Comparison of ENCODE assay signal across 8 cellular contexts in the genomic region with DNA sequence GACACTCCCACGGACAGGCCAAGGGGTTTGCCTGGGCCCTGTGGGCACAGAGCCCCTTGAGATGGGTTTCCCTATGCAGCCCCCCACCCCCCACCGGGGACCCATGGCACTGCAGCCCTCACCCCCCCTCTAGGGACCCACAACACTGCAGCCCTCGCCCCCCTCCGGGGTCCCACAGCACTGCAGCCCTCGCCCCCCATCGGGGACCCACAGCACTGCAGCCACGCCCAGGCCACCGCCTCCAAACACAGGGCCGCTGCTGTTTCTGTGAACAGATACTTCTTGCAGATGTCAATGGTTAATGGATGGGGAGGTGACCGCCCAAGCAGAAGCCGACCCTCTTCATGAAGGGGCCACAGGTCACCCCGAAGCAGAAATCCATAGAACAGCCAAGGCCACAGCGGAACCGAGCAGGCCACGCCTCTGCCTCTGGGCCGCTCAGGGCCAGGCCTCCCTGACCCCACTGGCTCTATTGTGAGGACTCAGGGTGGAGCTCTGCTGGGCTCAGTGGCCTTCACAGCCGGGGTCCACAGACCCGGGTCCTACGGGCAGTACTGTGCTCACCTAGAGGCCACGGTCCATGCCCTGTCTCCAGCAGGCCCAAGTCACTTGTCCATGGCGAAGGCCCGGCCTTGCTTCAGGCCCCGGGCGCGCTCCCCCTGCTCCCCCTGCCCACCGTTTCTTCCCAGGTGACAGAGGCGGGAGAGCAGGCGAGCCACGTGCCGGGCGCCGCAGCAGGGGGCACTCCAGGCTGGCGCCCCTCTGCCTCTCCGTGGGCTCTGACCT. TPM values are rescaled to one million over a fixed set of nuclear protein-coding genes. Genes with fewer than 3 reads are reported as not detected.
DNase-seq lines count a peak whose midpoint lies in the region; ATAC-seq and TF ChIP-seq lines count a peak whose summit lies in the region.

No MANE protein-coding gene starts in this region.

- POLR2A ChIA-PET in WTC11 (lab: Charles Lee): no interaction called here

- peak overlapping the region; percentile 73 to 93 (median 84) for H3K27ac ChIP-seq in spleen

- CTCF ChIA-PET in WTC11 (lab: Charles Lee): interaction anchor here (1.0 to 5.0 kb wide), 13 partner anchors 9 to 588 kb away, joined by 3 to 47 read pairs (median 4); no protein-coding TSS in a partner anchor

- no peaks in the 10 kb centered on the region for H3K9me3 ChIP-seq in spleen

- WGBS in spleen, 5 donors: 61 to 73% (median 69%) methylated on average over 22 to 34 of the region's 34 CpGs

- TF ChIP-seq CTCF in WTC11 (IDR thresholded peaks at IDR 0.05) (no peak), spleen (IDR thresholded peaks at IDR 0.05 in 8 of 11, conservative IDR thresholded peaks at IDR 0.05 in 3 of 11) (peak in 1 of 11 experiments; percentile 9)

- intact Hi-C loops in spleen (cut with DNase I; ENCODE audit: low total_unique reads): loop anchor here (2.0 kb wide), 1 partner anchor 147 kb away; no protein-coding TSS in a partner anchor

- H3K36me3 Mint-ChIP-seq in WTC11: no peaks in the 10 kb centered on the region; the same call in 1 of the 2 replicates
- H3K36me3 Mint-ChIP-seq in activated naive CD4-positive, alpha-beta T cell treated with anti-CD3 and anti-CD28 coated beads, Interleukin-2, amount 50 U/mL, for 72 hours: no peaks in the 10 kb centered on the region

- ATAC-seq in WTC11 (no peak), GM21786 (IDR thresholded peaks at IDR 0.05; ENCODE audit: unreplicated experiment) (no peak)
- no peak for ATAC-seq in activated naive CD4-positive, alpha-beta T cell treated with anti-CD3 and anti-CD28 coated beads, Interleukin-2, amount 50 U/mL, for 72 hours

- no peaks in the 10 kb centered on the region for H3K9me3 Mint-ChIP-seq in WTC11
- no peaks in the 10 kb centered on the region for H3K9me3 Mint-ChIP-seq in activated naive CD4-positive, alpha-beta T cell treated with anti-CD3 and anti-CD28 coated beads, Interleukin-2, amount 50 U/mL, for 72 hours

- H3K27me3 Mint-ChIP-seq in WTC11 (ENCODE audit: low read depth): no peaks in the 10 kb centered on the region

- H3K4me3 ChIP-seq in H7 (ENCODE audit: insufficient read depth, low read depth, low read length) (no peak overlapping the region), spleen (no peak overlapping the region)

- peaks cover 25% of the 10 kb centered on the region for H3K4me1 Mint-ChIP-seq in WTC11

- no peak for TF ChIP-seq POLR2A in spleen (IDR thresholded peaks at IDR 0.05)

- H3K27me3 ChIP-seq in H7 (ENCODE audit: control insufficient read depth, insufficient read depth, low read length) (no peaks in the 10 kb centered on the region; the same call in 1 of the 2 replicates), spleen (replicated peaks in 1 of 7) (no peaks in the 10 kb centered on the region)

- H3K36me3 ChIP-seq in H7 (replicated peaks; ENCODE audit: control insufficient read depth, insufficient read depth, low read length): no peaks in the 10 kb centered on the region
- no peaks in the 10 kb centered on the region for H3K36me3 ChIP-seq in spleen

- no peak overlapping the region for H3K4me3 Mint-ChIP-seq in WTC11

- DNase-seq in H7: peak; percentile 68
- no peak for DNase-seq in WTC11 (ENCODE audit: low spot score)
- DNase-seq in iPS-NIHi7 (ENCODE audit: extremely low spot score): peak; percentile 4
- DNase-seq in spleen: peak; percentile 85
- DNase-seq in activated naive CD4-positive, alpha-beta T cell treated with anti-CD3 and anti-CD28 coated beads, Interleukin-2, amount 50 U/mL, for 72 hours (ENCODE audit: low spot score in 2 of 2): no peak
- DNase-seq in occipital lobe (lab: John Stamatoyannopoulos, UW): no peak
- DNase-seq in dermis blood vessel endothelial cell: no peak

- H3K4me1 ChIP-seq in spleen: peaks cover 36 to 74% (median 58%) of the 10 kb centered on the region in 6 donors

- H3K27ac Mint-ChIP-seq in WTC11: no peak overlapping the region; the same call in 1 of the 2 replicates
- peak overlapping the region in 1 of 2 donors; percentile 68 for H3K27ac Mint-ChIP-seq in activated naive CD4-positive, alpha-beta T cell treated with anti-CD3 and anti-CD28 coated beads, Interleukin-2, amount 50 U/mL, for 72 hours

TF ChIP-seq in WTC11, 78 proteins besides CTCF, POLR2A, EP300 and RAD21:
- TF ChIP-seq, protein P1, sequence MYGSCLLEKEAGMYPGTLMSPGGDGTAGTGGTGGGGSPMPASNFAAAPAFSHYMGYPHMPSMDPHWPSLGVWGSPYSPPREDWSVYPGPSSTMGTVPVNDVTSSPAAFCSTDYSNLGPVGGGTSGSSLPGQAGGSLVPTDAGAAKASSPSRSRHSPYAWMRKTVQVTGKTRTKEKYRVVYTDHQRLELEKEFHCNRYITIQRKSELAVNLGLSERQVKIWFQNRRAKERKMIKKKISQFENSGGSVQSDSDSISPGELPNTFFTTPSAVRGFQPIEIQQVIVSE (CRISPR knock-in tag; IDR thresholded peaks at IDR 0.05; ENCODE audit: borderline replicate concordance): no peak
- TF ChIP-seq NFATC4 (CRISPR knock-in tag; IDR thresholded peaks at IDR 0.05): no peak
- TF ChIP-seq USF1 (CRISPR knock-in tag; IDR thresholded peaks at IDR 0.05): 0 out of 2 replicates have a peak, but pooled peaks have one; percentile 43
- TF ChIP-seq, protein P2, sequence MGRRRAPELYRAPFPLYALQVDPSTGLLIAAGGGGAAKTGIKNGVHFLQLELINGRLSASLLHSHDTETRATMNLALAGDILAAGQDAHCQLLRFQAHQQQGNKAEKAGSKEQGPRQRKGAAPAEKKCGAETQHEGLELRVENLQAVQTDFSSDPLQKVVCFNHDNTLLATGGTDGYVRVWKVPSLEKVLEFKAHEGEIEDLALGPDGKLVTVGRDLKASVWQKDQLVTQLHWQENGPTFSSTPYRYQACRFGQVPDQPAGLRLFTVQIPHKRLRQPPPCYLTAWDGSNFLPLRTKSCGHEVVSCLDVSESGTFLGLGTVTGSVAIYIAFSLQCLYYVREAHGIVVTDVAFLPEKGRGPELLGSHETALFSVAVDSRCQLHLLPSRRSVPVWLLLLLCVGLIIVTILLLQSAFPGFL (CRISPR knock-in tag; IDR thresholded peaks at IDR 0.05; ENCODE audit: borderline replicate concordance): no peak
- no peak for TF ChIP-seq JAZF1 (CRISPR knock-in tag; IDR thresholded peaks at IDR 0.05)
- no peak for TF ChIP-seq GRHL2 (CRISPR knock-in tag; IDR thresholded peaks at IDR 0.05; ENCODE audit: insufficient replicate concordance, severe bottlenecking)
- no peak for TF ChIP-seq ETV6 (CRISPR knock-in tag; IDR thresholded peaks at IDR 0.05)
- TF ChIP-seq USF2 (CRISPR knock-in tag; IDR thresholded peaks at IDR 0.05): peak; percentile 56; the same call in 1 of the 2 replicates
- 0 out of 2 replicates have a peak, but pooled peaks have one; percentile 52 for TF ChIP-seq TCF7 (CRISPR knock-in tag; IDR thresholded peaks at IDR 0.05; ENCODE audit: low read depth)
- TF ChIP-seq, protein P3, sequence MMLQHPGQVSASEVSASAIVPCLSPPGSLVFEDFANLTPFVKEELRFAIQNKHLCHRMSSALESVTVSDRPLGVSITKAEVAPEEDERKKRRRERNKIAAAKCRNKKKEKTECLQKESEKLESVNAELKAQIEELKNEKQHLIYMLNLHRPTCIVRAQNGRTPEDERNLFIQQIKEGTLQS (CRISPR knock-in tag; conservative IDR thresholded peaks at IDR 0.05): no peak
- no peak for TF ChIP-seq RELA (CRISPR knock-in tag; IDR thresholded peaks at IDR 0.05; ENCODE audit: borderline replicate concordance)

RNA-seq across cellular contexts. Expression of gene POFUT2, which starts 4.1 kb away (rescaled TPM):
- 25.4 and 26.9 TPM in 2 replicates for total RNA-seq in H7 (2014; rRNA removed; shearing (Covaris generic))
- total RNA-seq in WTC11 (2021) (37.1 to 41.4 TPM (median 39.7 TPM) in 3 replicates), spleen (10 to 100 TPM; 24.1 to 37.0 (median 28.8) TPM), occipital lobe (9.8 TPM), dermis blood vessel endothelial cell (19.4 and 31.0 TPM in 2 replicates)
- 10 to 100 TPM; 10.5 to 23.2 (median 19.3) TPM for polyA plus RNA-seq in spleen
- 10 to 100 TPM; 11.3 to 16.0 TPM for total RNA-seq in activated naive CD4-positive, alpha-beta T cell treated with anti-CD3 and anti-CD28 coated beads, Interleukin-2, amount 50 U/mL, for 72 hours

Comparison
In these comparisons a context has a peak if more than half of its experiments do, and no peak if none do; other contexts are left out.
1. DNase-seq: peak in H7 (single experiment), iPS-NIHi7 (single experiment) and spleen (single experiment); none in WTC11 (single experiment), activated naive CD4-positive, alpha-beta T cell treated with anti-CD3 and anti-CD28 coated beads, Interleukin-2, amount 50 U/mL, for 72 hours (0 of 2), occipital lobe (single experiment) and dermis blood vessel endothelial cell (single experiment).